Comparison of ENCODE assay signal across 18 cellular contexts in genomic region chr2:64627860-64628841, GRCh38. TPM values are rescaled to one million over a fixed set of nuclear protein-coding genes. Genes with fewer than 3 reads are reported as not detected.
A peak's percentile ranks its signal among the peaks of the same experiment; 100 is the strongest.
DNase-seq lines count a peak whose midpoint lies in the region; ATAC-seq, FAIRE-seq and TF ChIP-seq lines count a peak whose summit lies in the region.
"Had no signal": no experiment of that assay in that cellular context is flagged by ENCODE, and none has a peak within 500 bp of the region (broad histone marks: within the 10 kb centered on the region; RNA-seq: fewer than 3 reads in every experiment).

No MANE protein-coding gene starts in this region.

- no peak for FAIRE-seq in K562 (lab: Jason Lieb, UNC)
- FAIRE-seq: astrocyte, urothelium cell line had no signal

- CTCF ChIA-PET in K562 (lab: Yijun Ruan, JAX; ENCODE audit: low intra/inter-chr PET ratio), result no interaction called here

- H3K36me3 Mint-ChIP-seq in nephron (ENCODE audit: low read depth), result peaks cover 13% of the 10 kb centered on the region

- in situ Hi-C loops in K562 (cut with MboI), result no loop called here

- TF ChIP-seq RAD21 in K562 (CRISPR knock-in tag; conservative IDR thresholded peaks at IDR 0.05 in 1 of 2, IDR thresholded peaks at IDR 0.05 in 1 of 2), result no peak

- no peaks in the 10 kb centered on the region for H3K9me1 ChIP-seq in K562 (ENCODE audit: control insufficient read depth, insufficient read depth, low read length)

- no peaks in the 10 kb centered on the region for H3K9me3 ChIP-seq in K562 (replicated peaks; ENCODE audit: control insufficient read depth, insufficient read depth, low read depth, low read length)
- H3K9me3 ChIP-seq: HAP-1, heart right ventricle had no signal

- no peak overlapping the region for H3K27ac Mint-ChIP-seq in stimulated activated naive CD8-positive, alpha-beta T cell treated with anti-CD3 and anti-CD28 coated beads, Interleukin-15, amount 100 ng/mL, for 72 hours
- H3K27ac Mint-ChIP-seq in nephron, result peak overlapping the region; percentile 54 to 85 (median 56)

- intact Hi-C loops in K562 (cut with micrococcal nuclease), result loop anchor here (5.0 kb wide), 1 partner anchor 106 kb away; the partner anchor contains the start of gene AFTPH

- 69% methylated on average over 14 of the region's 14 CpGs for WGBS in K562 (ENCODE audit: insufficient coverage, low coverage, missing lambda C conversion rate)

- 0 out of 4 replicates have a peak overlapping the region, but pooled peaks of 1 of the 2 experiments have one; percentile 10 for H3K9ac ChIP-seq in K562 (ENCODE audit: insufficient read depth in 1 of 2, low read depth in 2 of 2, low read length in 2 of 2)

- no peaks in the 10 kb centered on the region for H4K20me1 ChIP-seq in K562 (replicated peaks; ENCODE audit: control insufficient read depth, insufficient read depth, low read length)

- H3K79me2 ChIP-seq in K562 (ENCODE audit: control insufficient read depth, insufficient read depth, low read length), result peaks cover 2% of the 10 kb centered on the region; the same call in 1 of the 3 replicates

- POLR2A ChIA-PET in K562 (lab: Yijun Ruan, JAX), result interaction anchor here (0.6 to 2.0 kb wide), 11 partner anchors 10 to 307 kb away, joined by 3 to 7 read pairs (median 3); no protein-coding TSS in a partner anchor

- H3K27me3 ChIP-seq in K562 (ENCODE audit: control insufficient read depth in 2 of 2, insufficient read depth in 2 of 2, low read length in 2 of 2) (no peaks in the 10 kb centered on the region), H7 (ENCODE audit: control insufficient read depth, insufficient read depth, low read length) (no peaks in the 10 kb centered on the region)
- H3K27me3 ChIP-seq: heart right ventricle had no signal

- TF ChIP-seq POLR2A in K562 (conservative IDR thresholded peaks at IDR 0.05), result no peak

- peaks cover 0 to 4% of the 10 kb centered on the region in 2 experiments; a peak in 2 of 5 replicates for H3K4me1 ChIP-seq in K562 (replicated peaks in 1 of 2; ENCODE audit: control insufficient read depth in 2 of 2, insufficient read depth in 2 of 2, low read length in 2 of 2)
- H3K4me1 ChIP-seq: HAP-1 had no signal

- H3K4me1 Mint-ChIP-seq in stimulated activated naive CD8-positive, alpha-beta T cell treated with anti-CD3 and anti-CD28 coated beads, Interleukin-15, amount 100 ng/mL, for 72 hours, result no peaks in the 10 kb centered on the region
- H3K4me1 Mint-ChIP-seq in nephron, result peaks cover 67% of the 10 kb centered on the region
- H3K4me1 Mint-ChIP-seq: immature natural killer cell had no signal

- H3K4me2 ChIP-seq in K562 (ENCODE audit: insufficient read depth, low read length), result no peak overlapping the region

- H3K27ac ChIP-seq in K562 (ENCODE audit: extremely low read depth, low read depth, low read length), result no peak overlapping the region
- H3K27ac ChIP-seq: heart right ventricle had no signal

- peaks cover 24% of the 10 kb centered on the region; the same call in 2 of the 3 replicates for H3K36me3 ChIP-seq in K562 (ENCODE audit: control insufficient read depth, insufficient read depth, low read length)
- H3K36me3 ChIP-seq in H7 (replicated peaks; ENCODE audit: control insufficient read depth, insufficient read depth, low read length), result no peaks in the 10 kb centered on the region
- H3K36me3 ChIP-seq: HAP-1 had no signal

- H3K9me3 Mint-ChIP-seq in stimulated activated naive CD8-positive, alpha-beta T cell treated with anti-CD3 and anti-CD28 coated beads, Interleukin-15, amount 100 ng/mL, for 72 hours, result no peaks in the 10 kb centered on the region
- no peaks in the 10 kb centered on the region for H3K9me3 Mint-ChIP-seq in nephron
- H3K9me3 Mint-ChIP-seq: immature natural killer cell had no signal

- peak; percentile 62 for ATAC-seq in stimulated activated naive CD8-positive, alpha-beta T cell treated with anti-CD3 and anti-CD28 coated beads, Interleukin-15, Interleukin-2, amounts not matched to agents 100 U/mL and 50 U/mL, for 24 hours
- ATAC-seq in stimulated activated naive CD8-positive, alpha-beta T cell treated with anti-CD3 and anti-CD28 coated beads, Interleukin-15, amount 100 ng/mL, for 72 hours, result no peak
- ATAC-seq in K562 (no peak), GM19023 (IDR thresholded peaks at IDR 0.05; ENCODE audit: unreplicated experiment) (no peak)

- no TSS peak for BruUV-seq in K562 (replicated peaks; lab: Mats Ljungman, UMichigan)

- TF ChIP-seq EP300 in K562 (IDR thresholded peaks at IDR 0.05; ENCODE audit: low read length), result no peak

- TF ChIP-seq CTCF in K562 (IDR thresholded peaks at IDR 0.05 in 2 of 3, conservative IDR thresholded peaks at IDR 0.05 in 1 of 3; ENCODE audit: insufficient read depth in 2 of 3, low read depth in 1 of 3, low read length in 3 of 3) (no peak), nephron (IDR thresholded peaks at IDR 0.05; ENCODE audit: unreplicated experiment in 3 of 3) (no peak)

- H3K4me3 Mint-ChIP-seq in stimulated activated naive CD8-positive, alpha-beta T cell treated with anti-CD3 and anti-CD28 coated beads, Interleukin-15, amount 100 ng/mL, for 72 hours, result no peak overlapping the region
- H3K4me3 Mint-ChIP-seq in nephron, result no peak overlapping the region
- H3K4me3 Mint-ChIP-seq: immature natural killer cell had no signal

- H3K4me3 ChIP-seq in K562 (no peak overlapping the region), H7 (ENCODE audit: insufficient read depth, low read depth, low read length) (no peak overlapping the region)
- H3K4me3 ChIP-seq: HAP-1, heart right ventricle, lung had no signal

- no peak overlapping the region for H2AFZ ChIP-seq in K562 (ENCODE audit: low read depth, low read length)

- H3K27me3 Mint-ChIP-seq in stimulated activated naive CD8-positive, alpha-beta T cell treated with anti-CD3 and anti-CD28 coated beads, Interleukin-15, amount 100 ng/mL, for 72 hours, result no peaks in the 10 kb centered on the region
- H3K27me3 Mint-ChIP-seq in nephron (ENCODE audit: low read depth), result peaks cover 3% of the 10 kb centered on the region

- DNase-seq in stimulated activated naive CD8-positive, alpha-beta T cell treated with anti-CD3 and anti-CD28 coated beads, Interleukin-15, Interleukin-2, amounts not matched to agents 100 U/mL and 50 U/mL, for 24 hours, result no peak
- no peak for DNase-seq in stimulated activated naive CD8-positive, alpha-beta T cell treated with anti-CD3 and anti-CD28 coated beads, Interleukin-15, amount 100 ng/mL, for 72 hours
- DNase-seq in K562 (ENCODE audit: extremely low read depth in 1 of 4, low spot score in 3 of 4) (no peak), EL (no peak), H7 (no peak), AML-193 (lab: John Stamatoyannopoulos, UW) (no peak)
- DNase-seq: activated gamma-delta T cell treated with Interleukin-2 at 50 U/mL for 16 hours, heart right ventricle, immature natural killer cell, KG1, NCI-H2029, T-helper 2 cell had no signal

TF ChIP-seq in K562, 482 proteins besides CTCF, POLR2A, EP300 and RAD21 (continues in another document):
- TF ChIP-seq HMG20A (CRISPR knock-in tag; conservative IDR thresholded peaks at IDR 0.05), result no peak
- TF ChIP-seq GATAD2B (IDR thresholded peaks at IDR 0.05; ENCODE audit: borderline replicate concordance), result no peak
- TF ChIP-seq PTBP1 (IDR thresholded peaks at IDR 0.05; ENCODE audit: low read depth, low read length), result 0 out of 2 replicates have a peak, but pooled peaks have one; percentile 85
- no peak for TF ChIP-seq CBX5 (IDR thresholded peaks at IDR 0.05; ENCODE audit: borderline replicate concordance, low read depth)
- no peak for TF ChIP-seq MLLT1 (IDR thresholded peaks at IDR 0.05)
- TF ChIP-seq HDAC2 (IDR thresholded peaks at IDR 0.05), result 0 out of 2 replicates have a peak, but pooled peaks have one; percentile 51
- TF ChIP-seq ZNF507 (tag; conservative IDR thresholded peaks at IDR 0.05), result no peak
- no peak for TF ChIP-seq RBM34 (IDR thresholded peaks at IDR 0.05; ENCODE audit: borderline replicate concordance, insufficient read depth, low read length)
- TF ChIP-seq MAFG (tag; conservative IDR thresholded peaks at IDR 0.05), result no peak
- TF ChIP-seq FOXJ3 (CRISPR knock-in tag; IDR thresholded peaks at IDR 0.05), result no peak
- peak in 1 of 2 experiments; percentile 25; a peak in 2 of 4 replicates for TF ChIP-seq RCOR1 (IDR thresholded peaks at IDR 0.05; ENCODE audit: borderline replicate concordance in 1 of 2, low read depth in 2 of 2, low read length in 2 of 2)
- no peak for TF ChIP-seq PCBP1 (IDR thresholded peaks at IDR 0.05; ENCODE audit: low read depth, low read length, poor library complexity, severe bottlenecking)

RNA-seq across cellular contexts. Expression of gene SERTAD2, which starts 25.6 kb away (rescaled TPM):
- total RNA-seq in K562 (2011; cell fraction: chromatin; rRNA removed; ENCODE audit: low replicate concordance), result 9.0 and 18.6 TPM in 2 replicates
- total RNA-seq in K562 (2011; cell fraction: nucleolus; rRNA removed), result 8.2 and 9.5 TPM in 2 replicates
- 17.8 and 37.0 TPM in 2 replicates for total RNA-seq in K562 (2011; cell fraction: nucleoplasm; rRNA removed)
- total RNA-seq in K562 (2014; rRNA removed) (5.3 and 5.9 TPM in 2 replicates), K562 (2014; rRNA removed; fragmentation: Illumina TruSeq; extraction: Trizol) (5.7 and 6.1 TPM in 2 replicates), K562 (2015; rRNA removed; fragmentation: Illumina TruSeq; extraction: Trizol) (6.5 and 7.1 TPM in 2 replicates), K562 (2021) (11.3 and 11.6 TPM in 2 replicates)
- polyA plus RNA-seq in K562 (2011; rRNA removed) (5.9 and 6.6 TPM in 2 replicates), K562 (2014; fragmentation: Illumina TruSeq; extraction: Trizol) (9.4 and 12.5 TPM in 2 replicates), K562 (2014; fragmentation: Nextera tagmentation; extraction: Ambion mirVana) (1 to 10 TPM; 3.0 to 3.4 TPM), K562 (2014; rRNA removed) (6.3 and 7.5 TPM in 2 replicates)
- polyA plus RNA-seq in K562 (2011; cell fraction: cytosol; rRNA removed), result 6.1 and 8.2 TPM in 2 replicates
- polyA plus RNA-seq in K562 (2011; cell fraction: nucleus; rRNA removed), result 5.4 and 7.0 TPM in 2 replicates
- 10.7 and 11.1 TPM in 2 replicates for polyA plus RNA-seq in K562 (2012)
- 11.4 and 12.5 TPM in 2 replicates for polyA minus RNA-seq in K562 (2011; rRNA and poly(A)+ RNA removed)
- 5.9 and 8.6 TPM in 2 replicates for polyA minus RNA-seq in K562 (2011; cell fraction: cytosol; rRNA and poly(A)+ RNA removed)
- polyA minus RNA-seq in K562 (2011; cell fraction: nucleus; rRNA and poly(A)+ RNA removed), result 7.7 and 10.0 TPM in 2 replicates
- 4.0 and 4.4 TPM in 2 replicates for total RNA-seq in H7 (2014; rRNA removed; shearing (Covaris generic))

Comparison
In these comparisons a context has a peak if more than half of its experiments do, and no peak if none do; other contexts are left out.
1. H3K27ac Mint-ChIP-seq: peak in nephron (3 of 3); none in stimulated activated naive CD8-positive, alpha-beta T cell treated with anti-CD3 and anti-CD28 coated beads, Interleukin-15, amount 100 ng/mL, for 72 hours (0 of 2).